In the genomic region with DNA sequence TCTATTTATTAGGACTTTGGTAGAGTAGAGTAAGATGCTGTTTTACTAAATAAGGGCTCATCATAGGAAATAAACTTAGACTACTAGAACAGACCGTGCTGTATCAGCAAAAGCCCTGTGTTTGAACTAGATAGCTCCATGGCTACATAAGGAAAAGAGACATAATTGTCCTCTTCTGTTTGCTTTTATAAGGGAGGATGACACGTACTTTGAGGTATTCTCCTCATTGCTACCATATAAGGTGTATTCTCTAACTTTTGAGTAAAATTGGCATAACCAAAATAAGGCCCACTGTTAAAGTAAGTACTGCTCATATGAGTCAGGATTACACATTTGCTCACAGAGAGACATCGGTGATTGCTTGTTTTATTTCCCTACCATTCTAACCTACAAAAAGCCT, we compare ENCODE assay signal across 11 cellular contexts.
DNase-seq lines count a peak whose midpoint lies in the region; ATAC-seq and TF ChIP-seq lines count a peak whose summit lies in the region.
"Had no signal": no experiment of that assay in that cellular context is flagged by ENCODE, and none has a peak within 500 bp of the region (broad histone marks: within the 10 kb centered on the region; RNA-seq: fewer than 3 reads in every experiment).

No MANE protein-coding gene starts in this region.

- POLR2A ChIA-PET in HEK293 (lab: Yijun Ruan, JAX), result no interaction called here

- H3K27ac ChIP-seq in ACC112 (ENCODE audit: low read depth, low read length) (peak overlapping the region; percentile 72), HEK293 (ENCODE audit: extremely low read depth, low read depth, low read length) (no peak overlapping the region)
- H3K27ac ChIP-seq: BLaER1 treated with 17β-estradiol and CSF1 and Interleukin-3, amounts not matched to agents 10 nM and 100 nM had no signal

- H3K4me3 ChIP-seq in ACC112 (ENCODE audit: low read depth, low read length) (no peak overlapping the region), HEK293 (ENCODE audit: low read depth, low read length) (no peak overlapping the region), cardiac fibroblast (replicated peaks in 1 of 2; ENCODE audit: low read depth in 2 of 2, low read length in 2 of 2) (no peak overlapping the region)
- H3K4me3 ChIP-seq: BLaER1 treated with 17β-estradiol and CSF1 and Interleukin-3, amounts not matched to agents 10 nM and 100 nM had no signal

- DNase-seq in cardiac fibroblast (ENCODE audit: low read depth in 2 of 2) (peak; percentile 38 to 93), left lobe of liver (ENCODE audit: low spot score) (no peak), COLO668 (lab: John Stamatoyannopoulos, UW; ENCODE audit: unreplicated experiment) (no peak), foreskin melanocyte (no peak), NCI-H524 treated with DMSO at 0.1 percent for 48 hours (lab: John Stamatoyannopoulos, UW) (no peak)
- no peak for DNase-seq in activated CD8-positive, alpha-beta memory T cell treated with anti-CD3 and anti-CD28 coated beads for 24 hours
- DNase-seq: NK-92 treated with Interleukin-12 subunit alpha and Interleukin-12 subunit beta, amount 100 ng/mL, for 24 hours; T-helper 2 cell had no signal

- H3K9me3 ChIP-seq in HEK293 (ENCODE audit: control insufficient read depth, insufficient read depth, low read depth, low read length), result no peaks in the 10 kb centered on the region
- H3K9me3 ChIP-seq: BLaER1 treated with 17β-estradiol and CSF1 and Interleukin-3, amounts not matched to agents 10 nM and 100 nM had no signal

- H3K36me3 ChIP-seq in ACC112 (ENCODE audit: insufficient read depth, low read length) (peaks cover under 1% of the 10 kb centered on the region; the same call in 1 of the 2 replicates), HEK293 (ENCODE audit: control insufficient read depth in 2 of 2, insufficient read depth in 1 of 2, low read length in 2 of 2) (no peaks in the 10 kb centered on the region)
- H3K36me3 ChIP-seq: BLaER1 treated with 17β-estradiol and CSF1 and Interleukin-3, amounts not matched to agents 10 nM and 100 nM had no signal

- no peak overlapping the region for H2AFZ ChIP-seq in ACC112 (ENCODE audit: low read length, unreplicated experiment)

- peaks cover 88% of the 10 kb centered on the region for H3K79me2 ChIP-seq in ACC112 (ENCODE audit: control insufficient read depth, insufficient read depth, low read length, unreplicated experiment)

- TF ChIP-seq CTCF in HEK293 (tag by site-specific recombination; IDR thresholded peaks at IDR 0.05) (no peak), cardiac fibroblast (IDR thresholded peaks at IDR 0.05; ENCODE audit: low read depth, low read length) (no peak)

- H3K27me3 ChIP-seq in ACC112 (ENCODE audit: insufficient read depth, low read length), result no peaks in the 10 kb centered on the region
- H3K27me3 ChIP-seq: BLaER1 treated with 17β-estradiol and CSF1 and Interleukin-3, amounts not matched to agents 10 nM and 100 nM had no signal

- H3K4me1 ChIP-seq in ACC112 (ENCODE audit: control insufficient read depth, insufficient read depth, low read length, unreplicated experiment) (peaks cover 30% of the 10 kb centered on the region), HEK293 (ENCODE audit: control insufficient read depth, insufficient read depth, low read length) (peaks cover 4% of the 10 kb centered on the region; the same call in 1 of the 2 replicates)

- ATAC-seq in left lobe of liver, result peak; percentile 62

- CTCF ChIA-PET in HEK293 (lab: Yijun Ruan, JAX), result no interaction called here

TF ChIP-seq in HEK293, 187 proteins besides CTCF, POLR2A, EP300 and RAD21:
- TF ChIP-seq ZNF169 (tag by site-specific recombination; IDR thresholded peaks at IDR 0.05) (no peak), ZNF423 (tag by site-specific recombination; IDR thresholded peaks at IDR 0.05) (no peak), ZBTB8A (tag by site-specific recombination; IDR thresholded peaks at IDR 0.05) (no peak), ZNF211 (tag by site-specific recombination; IDR thresholded peaks at IDR 0.05; ENCODE audit: low read depth) (no peak), ZNF366 (tag by site-specific recombination; conservative IDR thresholded peaks at IDR 0.05) (no peak), ZNF221 (tag by site-specific recombination; IDR thresholded peaks at IDR 0.05; ENCODE audit: borderline replicate concordance) (no peak), ZNF585B (tag by site-specific recombination; IDR thresholded peaks at IDR 0.05) (no peak)
- TF ChIP-seq, protein P1, sequence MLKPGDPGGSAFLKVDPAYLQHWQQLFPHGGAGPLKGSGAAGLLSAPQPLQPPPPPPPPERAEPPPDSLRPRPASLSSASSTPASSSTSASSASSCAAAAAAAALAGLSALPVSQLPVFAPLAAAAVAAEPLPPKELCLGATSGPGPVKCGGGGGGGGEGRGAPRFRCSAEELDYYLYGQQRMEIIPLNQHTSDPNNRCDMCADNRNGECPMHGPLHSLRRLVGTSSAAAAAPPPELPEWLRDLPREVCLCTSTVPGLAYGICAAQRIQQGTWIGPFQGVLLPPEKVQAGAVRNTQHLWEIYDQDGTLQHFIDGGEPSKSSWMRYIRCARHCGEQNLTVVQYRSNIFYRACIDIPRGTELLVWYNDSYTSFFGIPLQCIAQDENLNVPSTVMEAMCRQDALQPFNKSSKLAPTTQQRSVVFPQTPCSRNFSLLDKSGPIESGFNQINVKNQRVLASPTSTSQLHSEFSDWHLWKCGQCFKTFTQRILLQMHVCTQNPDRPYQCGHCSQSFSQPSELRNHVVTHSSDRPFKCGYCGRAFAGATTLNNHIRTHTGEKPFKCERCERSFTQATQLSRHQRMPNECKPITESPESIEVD (tag by site-specific recombination; IDR thresholded peaks at IDR 0.05), result 0 out of 2 replicates have a peak, but pooled peaks have one; percentile 17

Comparison
In these comparisons a context has a peak if more than half of its experiments do, and no peak if none do; other contexts are left out.
1. DNase-seq: peak in cardiac fibroblast (2 of 2); none in left lobe of liver (single experiment), activated CD8-positive, alpha-beta memory T cell treated with anti-CD3 and anti-CD28 coated beads for 24 hours (single experiment), COLO668 (single experiment), foreskin melanocyte (single experiment) and NCI-H524 treated with DMSO at 0.1 percent for 48 hours (single experiment).